21 cellular contexts compared by ENCODE assay signal in genomic region chr2:201255468-201255867, GRCh38. TPM values are rescaled to one million over a fixed set of nuclear protein-coding genes. Genes with fewer than 3 reads are reported as not detected.
DNase-seq lines count a peak whose midpoint lies in the region; ATAC-seq and TF ChIP-seq lines count a peak whose summit lies in the region.
"Had no signal": no experiment of that assay in that cellular context is flagged by ENCODE, and none has a peak within 500 bp of the region (broad histone marks: within the 10 kb centered on the region; RNA-seq: fewer than 3 reads in every experiment).

No MANE protein-coding gene starts in this region.

- H3K4me3 Mint-ChIP-seq in CD4-positive, CD25-positive, alpha-beta regulatory T cell, result peak overlapping the region in 2 of 4 donors; percentile 45 to 65

- H3K4me2 ChIP-seq in PC-9, result no peak overlapping the region

- TF ChIP-seq CTCF in A673 (conservative IDR thresholded peaks at IDR 0.05; ENCODE audit: low read depth, low read length) (no peak), PC-9 (conservative IDR thresholded peaks at IDR 0.05) (no peak), uterus (IDR thresholded peaks at IDR 0.05) (no peak)

- H3K79me2 ChIP-seq in PC-9 (ENCODE audit: low read depth), result peaks cover 19% of the 10 kb centered on the region

- no peaks in the 10 kb centered on the region for H4K20me1 ChIP-seq in PC-9 (ENCODE audit: insufficient read depth)

- H3K36me3 ChIP-seq in A673 (ENCODE audit: insufficient read depth, low read length, poor library complexity, severe bottlenecking) (no peaks in the 10 kb centered on the region), PC-9 (ENCODE audit: low read depth) (no peaks in the 10 kb centered on the region), uterus (no peaks in the 10 kb centered on the region)
- no peaks in the 10 kb centered on the region for H3K36me3 ChIP-seq in CD4-positive, CD25-positive, alpha-beta regulatory T cell (ENCODE audit: control insufficient read depth, insufficient read depth, low read length)
- H3K36me3 ChIP-seq: brain microvascular endothelial cell, MG63 had no signal

- H3K27ac ChIP-seq in A673 (ENCODE audit: low read depth, low read length, poor library complexity, severe bottlenecking) (peak overlapping the region; percentile 32), PC-9 (0 out of 2 replicates have a peak overlapping the region, but pooled peaks have one; percentile 18), epithelial cell of prostate (peak overlapping the region; percentile 25), uterus (no peak overlapping the region)
- H3K27ac ChIP-seq in CD4-positive, CD25-positive, alpha-beta regulatory T cell (ENCODE audit: insufficient read depth, low read length, poor library complexity, severe bottlenecking), result peak overlapping the region; percentile 98
- H3K27ac ChIP-seq: brain microvascular endothelial cell, C4-2B, GM23248 had no signal

- intact Hi-C loops in A673 (cut with micrococcal nuclease; ENCODE audit: unreplicated experiment), result no loop called here
- intact Hi-C loops in PC-9 (cut with micrococcal nuclease; ENCODE audit: unreplicated experiment), result loop anchor here (5.0 kb wide), 1 partner anchor 387 kb away; the partner anchor contains the start of gene TMEM237
- intact Hi-C loops in uterus (cut with DNase I; ENCODE audit: low total_unique reads), result no loop called here

- no peak overlapping the region for H3K4me3 ChIP-seq in A673 (ENCODE audit: low read depth, low read length, poor library complexity, severe bottlenecking)
- no peak overlapping the region for H3K4me3 ChIP-seq in CD4-positive, CD25-positive, alpha-beta regulatory T cell (ENCODE audit: low read depth, low read length)
- H3K4me3 ChIP-seq in PC-9, result no peak overlapping the region
- no peak overlapping the region for H3K4me3 ChIP-seq in uterus
- H3K4me3 ChIP-seq: GM23248, MG63 had no signal

- H3K9me2 ChIP-seq in PC-9 (ENCODE audit: insufficient read depth), result no peaks in the 10 kb centered on the region

- peaks cover 9% of the 10 kb centered on the region for H3K27me3 Mint-ChIP-seq in CD4-positive, CD25-positive, alpha-beta regulatory T cell

- no peak for DNase-seq in A673 (ENCODE audit: low spot score)
- no peak for DNase-seq in CD4-positive, CD25-positive, alpha-beta regulatory T cell
- no peak for DNase-seq in PC-9
- DNase-seq in epithelial cell of prostate (ENCODE audit: low read depth, low spot score), result no peak
- DNase-seq in C1 segment of cervical spinal cord (lab: John Stamatoyannopoulos, UW), result no peak
- no peak for DNase-seq in uterus
- no peak for DNase-seq in HT-29 (ENCODE audit: low spot score)
- DNase-seq: activated CD4-positive, alpha-beta T cell treated with anti-CD3 and anti-CD28 coated beads, Interleukin-2, amount 50 U/mL, for 1 hour; activated gamma-delta T cell; brain microvascular endothelial cell; dermis blood vessel endothelial cell; GM23248; MG63; midbrain; NCI-H2029; NCI-H774; nucleus accumbens; T-helper 9 cell had no signal

- no peak overlapping the region for H2AFZ ChIP-seq in PC-9
- H2AFZ ChIP-seq: GM23248 had no signal

- peaks cover 20 to 93% (median 58%) of the 10 kb centered on the region in 4 donors for H3K4me1 Mint-ChIP-seq in CD4-positive, CD25-positive, alpha-beta regulatory T cell

- CTCF ChIA-PET in A673 (lab: Charles Lee), result no interaction called here
- CTCF ChIA-PET in PC-9 (lab: Charles Lee), result interaction anchor here (0.8 kb wide), 1 partner anchor 110 kb away, joined by 3 read pairs; no protein-coding TSS in a partner anchor

- H3K9me3 ChIP-seq in A673 (ENCODE audit: low read depth, low read length, poor library complexity, severe bottlenecking) (no peaks in the 10 kb centered on the region), PC-9 (ENCODE audit: insufficient read depth, low read depth) (no peaks in the 10 kb centered on the region), uterus (no peaks in the 10 kb centered on the region)
- H3K9me3 ChIP-seq in CD4-positive, CD25-positive, alpha-beta regulatory T cell (ENCODE audit: control insufficient read depth in 2 of 2, low read length in 2 of 2), result no peaks in the 10 kb centered on the region
- H3K9me3 ChIP-seq: MG63 had no signal

- H3K9me3 Mint-ChIP-seq in CD4-positive, CD25-positive, alpha-beta regulatory T cell, result peaks cover 0 to 3% (median 0%) of the 10 kb centered on the region in 7 donors

- no peak for TF ChIP-seq POLR2A in uterus (IDR thresholded peaks at IDR 0.05)

- ATAC-seq in CD4-positive, CD25-positive, alpha-beta regulatory T cell (ENCODE audit: low read depth in 2 of 2), result no peak
- ATAC-seq in HG02973 (IDR thresholded peaks at IDR 0.05; ENCODE audit: unreplicated experiment), result no peak
- ATAC-seq: sciatic nerve had no signal

- H3K27me3 ChIP-seq in A673 (replicated peaks; ENCODE audit: insufficient read depth, low read depth, low read length, poor library complexity) (no peaks in the 10 kb centered on the region), PC-9 (ENCODE audit: insufficient read depth, low read depth) (no peaks in the 10 kb centered on the region), uterus (no peaks in the 10 kb centered on the region)
- H3K27me3 ChIP-seq in CD4-positive, CD25-positive, alpha-beta regulatory T cell (ENCODE audit: control insufficient read depth, insufficient read depth, low read length), result no peaks in the 10 kb centered on the region
- H3K27me3 ChIP-seq: brain microvascular endothelial cell, MG63 had no signal

- H3K27ac Mint-ChIP-seq in CD4-positive, CD25-positive, alpha-beta regulatory T cell, result peak overlapping the region; percentile 96 to 99 (median 98)

- H3F3A ChIP-seq in PC-9 (ENCODE audit: insufficient read depth, low read depth), result peaks cover 38% of the 10 kb centered on the region

- peaks cover 15% of the 10 kb centered on the region for H3K36me3 Mint-ChIP-seq in CD4-positive, CD25-positive, alpha-beta regulatory T cell

- H3K4me1 ChIP-seq in A673 (ENCODE audit: insufficient read depth, low read length, poor library complexity, severe bottlenecking) (peaks cover 31% of the 10 kb centered on the region), PC-9 (replicated peaks; ENCODE audit: insufficient read depth) (peaks cover 25% of the 10 kb centered on the region), uterus (no peaks in the 10 kb centered on the region)
- H3K4me1 ChIP-seq in CD4-positive, CD25-positive, alpha-beta regulatory T cell (ENCODE audit: control insufficient read depth, insufficient read depth, low read length, poor library complexity, severe bottlenecking), result peaks cover 86% of the 10 kb centered on the region

- BruUV-seq in A673 (replicated peaks; lab: Mats Ljungman, UMichigan), result no TSS peak
- BruUV-seq in PC-9 (replicated peaks; lab: Mats Ljungman, UMichigan), result no TSS peak

- POLR2A ChIA-PET in A673 (lab: Charles Lee; ENCODE audit: low non-redundant PET), result no interaction called here
- POLR2A ChIA-PET in PC-9 (lab: Charles Lee; ENCODE audit: unreplicated experiment), result no interaction called here

RNA-seq across cellular contexts. Expression of gene CASP8, which starts 4.9 kb away (rescaled TPM):
- total RNA-seq in A673 (2021), result 17.9 and 28.4 TPM in 2 replicates
- 254 TPM for total RNA-seq in CD4-positive, CD25-positive, alpha-beta regulatory T cell
- polyA plus RNA-seq in CD4-positive, CD25-positive, alpha-beta regulatory T cell, result 100 to 1,000 TPM in 1 of 4 donors, 10 to 100 TPM in 3; 63.8 to 112 (median 94.1) TPM
- 42.4 and 48.2 TPM in 2 replicates for total RNA-seq in PC-9 (2021)
- 100 to 1,000 TPM in 1 of 4 donors, 10 to 100 TPM in 2, 1 to 10 TPM in 1; 2.6 to 111 (median 20.7) TPM for total RNA-seq in uterus
- total RNA-seq in HT-29 (2014; rRNA removed; shearing (Covaris generic)), result 19.4 and 20.1 TPM in 2 replicates

Comparison
In these comparisons a context has a peak if more than half of its experiments do, and no peak if none do; other contexts are left out.
1. H3K27ac ChIP-seq: peak in A673 (single experiment), CD4-positive, CD25-positive, alpha-beta regulatory T cell (single experiment), PC-9 (single experiment) and epithelial cell of prostate (single experiment); none in uterus (0 of 2).